In the genomic region with DNA sequence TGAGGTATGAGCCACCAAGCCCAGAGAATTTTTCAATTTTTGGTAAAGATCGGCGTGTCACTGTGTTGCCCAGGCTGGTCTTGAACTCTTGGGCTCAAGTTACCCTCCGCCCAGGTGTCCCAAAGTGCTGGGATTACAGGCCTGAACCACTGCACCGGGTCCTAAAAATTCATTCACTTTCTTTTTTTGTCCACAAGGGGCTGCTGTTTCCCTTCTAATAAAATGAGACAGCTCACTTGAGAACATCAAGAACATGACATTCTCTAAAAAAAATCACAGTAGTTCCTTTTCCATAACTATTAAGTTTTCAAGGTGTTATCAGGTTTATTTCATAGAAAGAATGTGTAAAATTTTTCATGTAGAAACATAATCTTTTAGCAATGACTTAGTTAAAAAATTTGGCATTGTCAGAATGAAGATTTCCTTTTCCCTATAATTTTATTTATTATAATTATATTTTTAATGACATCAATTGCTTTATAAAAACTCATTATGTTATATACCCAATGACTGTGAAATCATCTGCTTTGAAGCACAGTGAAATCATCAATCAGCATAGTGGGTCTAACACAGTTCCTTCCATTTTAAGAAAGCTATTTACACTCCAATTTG, we compare ENCODE assay signal across 8 cellular contexts.
DNase-seq lines count a peak whose midpoint lies in the region; ATAC-seq and TF ChIP-seq lines count a peak whose summit lies in the region.
"Not testable (repeated sequence)": the region's sequence is repeated elsewhere in the genome, so short reads cannot be mapped to it uniquely, and the experiment has no call there.

No MANE protein-coding gene starts in this region.

- not testable (repeated sequence) for H3K9me3 Mint-ChIP-seq in Calu3 (ENCODE audit: low read depth, unreplicated experiment); HFFc6; MCF 10A (ENCODE audit: unreplicated experiment)

- intact Hi-C loops in Calu3 (cut with micrococcal nuclease; ENCODE audit: unreplicated experiment) = not testable (repeated sequence)
- intact Hi-C loops in MCF 10A (cut with micrococcal nuclease) = loop anchor here (5.0 kb wide), 1 partner anchor 1779 kb away; no protein-coding TSS in a partner anchor
- intact Hi-C loops in heart right ventricle (cut with DNase I) = loop anchor here in 1 of 10 donors (10.0 kb wide), 1 partner anchor 1971 kb away; no protein-coding TSS in a partner anchor

- not testable (repeated sequence) for BruUV-seq in Calu3 (replicated peaks; lab: Mats Ljungman, UMichigan); MCF 10A (replicated peaks; lab: Mats Ljungman, UMichigan)

- not testable (repeated sequence) for H3K27ac Mint-ChIP-seq in Calu3 (ENCODE audit: unreplicated experiment); HFFc6; MCF 10A (ENCODE audit: low read depth, unreplicated experiment)

- not testable (repeated sequence) for H3K36me3 ChIP-seq in heart right ventricle

- not testable (repeated sequence) for H3K4me1 ChIP-seq in heart right ventricle

- H3K27me3 ChIP-seq in heart right ventricle = not testable (repeated sequence)

- not testable (repeated sequence) for H3K4me1 Mint-ChIP-seq in Calu3 (ENCODE audit: low read depth, unreplicated experiment); HFFc6 (ENCODE audit: low read depth); MCF 10A (ENCODE audit: insufficient read depth, unreplicated experiment)

- H3K4me3 Mint-ChIP-seq in Calu3 (ENCODE audit: low read depth, unreplicated experiment); HFFc6; MCF 10A (ENCODE audit: unreplicated experiment): not testable (repeated sequence)

- CTCF ChIA-PET in Calu3 (lab: Charles Lee) = interaction anchor here (0.9 kb wide), 1 partner anchor 1727 kb away, joined by 4 read pairs; no protein-coding TSS in a partner anchor
- CTCF ChIA-PET in MCF 10A (lab: Yijun Ruan, JAX) = interaction anchor here (0.6 to 3.7 kb wide), 16 partner anchors 14 to 1974 kb away, joined by 3 to 30 read pairs (median 4); no protein-coding TSS in a partner anchor

- DNase-seq in Calu3 (peak; percentile 9), HFFc6 (peak; percentile 28), NCI-H1092 (lab: John Stamatoyannopoulos, UW) (peak; percentile 9), NCI-H82 (lab: John Stamatoyannopoulos, UW) (peak; percentile 41), SK-MEL-5 (ENCODE audit: low read depth, low spot score) (peak; percentile 66), MCF 10A (ENCODE audit: unreplicated experiment) (peak; percentile 0), superior temporal gyrus (ENCODE audit: extremely low spot score) (peak; percentile 11)
- not testable (repeated sequence) for DNase-seq in heart right ventricle

- not testable (repeated sequence) for H3K27me3 Mint-ChIP-seq in Calu3 (ENCODE audit: unreplicated experiment); HFFc6 (ENCODE audit: insufficient read depth); MCF 10A (ENCODE audit: insufficient read depth, unreplicated experiment)

- WGBS in heart right ventricle, 2 donors = 24 to 35% methylated on average over 4 of the region's 4 CpGs

- H3K4me3 ChIP-seq in heart right ventricle = not testable (repeated sequence)

- H3K36me3 Mint-ChIP-seq in Calu3 (ENCODE audit: insufficient read depth, unreplicated experiment); HFFc6 (ENCODE audit: low read depth); MCF 10A (ENCODE audit: insufficient read depth, unreplicated experiment): not testable (repeated sequence)

- H3K27ac ChIP-seq in heart right ventricle = not testable (repeated sequence)

- not testable (repeated sequence) for ATAC-seq in heart right ventricle

- not testable (repeated sequence) for TF ChIP-seq CTCF in Calu3 (IDR thresholded peaks at IDR 0.05; ENCODE audit: unreplicated experiment)
- TF ChIP-seq CTCF in HFFc6 (IDR thresholded peaks at IDR 0.05) (peak; percentile 74), MCF 10A (IDR thresholded peaks at IDR 0.05; ENCODE audit: unreplicated experiment) (peak; percentile 31), heart right ventricle (IDR thresholded peaks at IDR 0.05) (peak in 5 of 9 donors; percentile 20 to 50 (median 25))

- POLR2A ChIA-PET in MCF 10A (lab: Yijun Ruan, JAX) = not testable (repeated sequence)

- peaks cover 0 to 11% (median 0%) of the 10 kb centered on the region in 11 donors for H3K9me3 ChIP-seq in heart right ventricle

- in situ Hi-C loops in SK-MEL-5 (cut with HindIII; ENCODE audit: low pct_unique_long_range_greater_than_20kb, low sequenced_read_pairs) = not testable (repeated sequence)
